ENCODE assay signal across 18 cellular contexts in genomic region chr4:139682309-139683210, GRCh38. TPM values are rescaled to one million over a fixed set of nuclear protein-coding genes. Genes with fewer than 3 reads are reported as not detected.
DNase-seq lines count a peak whose midpoint lies in the region; ATAC-seq and TF ChIP-seq lines count a peak whose summit lies in the region.
"Had no signal": no experiment of that assay in that cellular context is flagged by ENCODE, and none has a peak within 500 bp of the region (broad histone marks: within the 10 kb centered on the region; RNA-seq: fewer than 3 reads in every experiment).

No MANE protein-coding gene starts in this region.

- DNase-seq in activated naive CD4-positive, alpha-beta T cell treated with anti-CD3 and anti-CD28 coated beads, Interleukin-2, amount 50 U/mL, for 72 hours (ENCODE audit: low spot score in 2 of 2): no peak
- no peak for DNase-seq in activated naive CD4-positive, alpha-beta T cell treated with Interleukin-2 at 50 U/mL for 16 hours
- DNase-seq in cardiac fibroblast (ENCODE audit: low read depth in 2 of 2) (peak; percentile 5 to 69), left lung (no peak), testis (peak; percentile 51), NCI-H345 (lab: John Stamatoyannopoulos, UW) (no peak), epidermal melanocyte (ENCODE audit: insufficient read length, low spot score) (no peak)
- DNase-seq: ACHN; activated CD4-positive, alpha-beta memory T cell treated with anti-CD3 and anti-CD28 coated beads, Interleukin-2, amount 10 ng/mL, durations not matched to agents 7 days and 5 days; COR-L47; GF-D8; glutamatergic neuron; islet precursor cell; SHP77; stimulated activated naive B cell treated with anti-CD40 and anti-IgM and Interleukin-4, amounts not matched to agents 10 μg/mL and 1 μg/mL and 100 μg/mL, for 72 hours; T1000; uterus had no signal

- H3K4me3 ChIP-seq in cardiac fibroblast (replicated peaks in 1 of 2; ENCODE audit: low read depth in 2 of 2, low read length in 2 of 2): no peak overlapping the region
- no peak overlapping the region for H3K4me3 ChIP-seq in left lung
- H3K4me3 ChIP-seq in testis: no peak overlapping the region
- H3K4me3 ChIP-seq: uterus had no signal

- no peak for ATAC-seq in activated naive CD4-positive, alpha-beta T cell treated with anti-CD3 and anti-CD28 coated beads, Interleukin-2, amount 50 U/mL, for 72 hours
- ATAC-seq in left lung (peak; percentile 59), GM21576 (IDR thresholded peaks at IDR 0.05; ENCODE audit: unreplicated experiment) (no peak)
- ATAC-seq: stimulated activated naive B cell treated with anti-CD40 and anti-IgM and Interleukin-4, amounts not matched to agents 10 μg/mL and 1 μg/mL and 100 μg/mL, for 72 hours had no signal

- TF ChIP-seq POLR2A in testis (IDR thresholded peaks at IDR 0.05): no peak

- H3K9me3 Mint-ChIP-seq in activated naive CD4-positive, alpha-beta T cell treated with anti-CD3 and anti-CD28 coated beads, Interleukin-2, amount 50 U/mL, for 72 hours: peaks cover 3 to 11% of the 10 kb centered on the region in 2 donors

- WGBS in testis, 2 donors: 47 to 52% methylated on average over 8 of the region's 8 CpGs

- peaks cover 12 to 52% of the 10 kb centered on the region in 2 donors for H3K36me3 Mint-ChIP-seq in activated naive CD4-positive, alpha-beta T cell treated with anti-CD3 and anti-CD28 coated beads, Interleukin-2, amount 50 U/mL, for 72 hours

- intact Hi-C loops in left lung (cut with DNase I): no loop called here
- intact Hi-C loops in testis (cut with DNase I; ENCODE audit: low total_unique reads): no loop called here

- peak overlapping the region; percentile 8 to 12 for H3K27ac Mint-ChIP-seq in activated naive CD4-positive, alpha-beta T cell treated with anti-CD3 and anti-CD28 coated beads, Interleukin-2, amount 50 U/mL, for 72 hours
- H3K27ac Mint-ChIP-seq: activated CD4-positive, alpha-beta memory T cell treated with anti-CD3 and anti-CD28 coated beads, Interleukin-2, amount 10 ng/mL, durations not matched to agents 7 days and 5 days; stimulated activated naive B cell treated with anti-CD40 and anti-IgM and Interleukin-4, amounts not matched to agents 10 μg/mL and 1 μg/mL and 100 μg/mL, for 72 hours had no signal

- H3K9me3 ChIP-seq in left lung (no peaks in the 10 kb centered on the region), testis (no peaks in the 10 kb centered on the region)
- H3K9me3 ChIP-seq: uterus had no signal

- peak overlapping the region; percentile 2 to 53 for H3K27ac ChIP-seq in left lung
- H3K27ac ChIP-seq in testis: peak overlapping the region in 1 of 2 donors; percentile 51

- TF ChIP-seq CTCF in cardiac fibroblast (IDR thresholded peaks at IDR 0.05; ENCODE audit: low read depth, low read length) (no peak), left lung (IDR thresholded peaks at IDR 0.05) (no peak), testis (IDR thresholded peaks at IDR 0.05) (no peak)

- no peaks in the 10 kb centered on the region for H3K27me3 ChIP-seq in left lung
- H3K27me3 ChIP-seq in testis: no peaks in the 10 kb centered on the region
- H3K27me3 ChIP-seq: uterus had no signal

- H3K36me3 ChIP-seq in left lung (peaks cover 0 to 39% of the 10 kb centered on the region in 2 donors), testis (ENCODE audit: low read depth, missing control alignments) (no peaks in the 10 kb centered on the region)
- H3K36me3 ChIP-seq: uterus had no signal

- peaks cover 0 to 30% of the 10 kb centered on the region in 2 donors for H3K4me1 ChIP-seq in left lung
- peaks cover 26% of the 10 kb centered on the region for H3K4me1 ChIP-seq in testis
- H3K4me1 ChIP-seq: uterus had no signal

RNA-seq across cellular contexts. Expression of gene MGST2, which starts 16.9 kb away (rescaled TPM):
- total RNA-seq in activated naive CD4-positive, alpha-beta T cell treated with anti-CD3 and anti-CD28 coated beads, Interleukin-2, amount 50 U/mL, for 72 hours: 10 to 100 TPM; 18.0 to 40.4 TPM
- total RNA-seq in left lung (10 to 100 TPM; 60.8 to 63.1 TPM), testis (10 to 100 TPM; 82.2 to 87.6 TPM)
- 97.9 TPM for polyA plus RNA-seq in testis (ENCODE audit: insufficient read depth, low read depth, low replicate concordance)

Comparison
In these comparisons a context has a peak if more than half of its experiments do, and no peak if none do; other contexts are left out.
1. DNase-seq: peak in cardiac fibroblast (2 of 2) and testis (single experiment); none in activated naive CD4-positive, alpha-beta T cell treated with anti-CD3 and anti-CD28 coated beads, Interleukin-2, amount 50 U/mL, for 72 hours (0 of 2), activated naive CD4-positive, alpha-beta T cell treated with Interleukin-2 at 50 U/mL for 16 hours (single experiment), left lung (0 of 2), NCI-H345 (single experiment) and epidermal melanocyte (single experiment).